Comparison of ENCODE assay signal across 18 cellular contexts in the genomic region with DNA sequence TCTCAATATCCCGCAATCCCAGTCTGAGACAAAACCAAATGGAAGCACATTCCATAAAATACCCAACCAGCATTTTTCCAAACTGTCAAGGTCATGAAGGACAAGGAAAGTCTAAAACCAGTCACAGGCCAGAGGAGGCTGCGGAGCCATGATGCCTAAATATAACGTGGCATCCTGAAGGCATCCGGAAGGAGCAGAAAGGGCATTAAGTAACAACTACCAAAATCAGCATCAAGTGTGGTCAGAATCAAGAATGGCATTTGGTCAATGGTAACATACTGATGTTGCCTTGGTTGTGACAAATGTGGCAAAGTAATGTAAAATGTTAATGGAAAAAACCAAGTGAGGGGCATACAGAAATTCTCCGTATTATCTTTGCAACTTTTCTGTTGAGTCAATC. TPM values are rescaled to one million over a fixed set of nuclear protein-coding genes. Genes with fewer than 3 reads are reported as not detected.
DNase-seq lines count a peak whose midpoint lies in the region; ATAC-seq and TF ChIP-seq lines count a peak whose summit lies in the region.
"Had no signal": no experiment of that assay in that cellular context is flagged by ENCODE, and none has a peak within 500 bp of the region (broad histone marks: within the 10 kb centered on the region; RNA-seq: fewer than 3 reads in every experiment).

No MANE protein-coding gene starts in this region.

- no peak overlapping the region for H2AFZ ChIP-seq in OCI-LY3 (ENCODE audit: low read depth, low read length)

- ATAC-seq in HG03378 (IDR thresholded peaks at IDR 0.05; ENCODE audit: unreplicated experiment): no peak
- ATAC-seq: esophagus mucosa had no signal

- H3K36me3 ChIP-seq in OCI-LY3 (replicated peaks; ENCODE audit: low read depth, low read length): peaks cover 41% of the 10 kb centered on the region
- H3K36me3 ChIP-seq in ovary: no peaks in the 10 kb centered on the region
- H3K36me3 ChIP-seq: transverse colon had no signal

- TF ChIP-seq EP300 in ovary (IDR thresholded peaks at IDR 0.05): no peak

- DNase-seq in activated naive CD8-positive, alpha-beta T cell treated with anti-CD3 and anti-CD28 coated beads for 36 hours: no peak
- DNase-seq in chondrocyte (ENCODE audit: low spot score): no peak
- no peak for DNase-seq in foreskin fibroblast
- no peak for DNase-seq in foreskin melanocyte
- no peak for DNase-seq in ovary
- DNase-seq: activated naive CD4-positive, alpha-beta T cell treated with anti-CD3 and anti-CD28 coated beads, Interleukin-2, amount 10 ng/mL, durations not matched to agents 7 days and 5 days; DMS79 treated with DMSO at 0.1 percent for 48 hours; dorsolateral prefrontal cortex; NCI-H187 treated with DMSO at 0.1 percent for 48 hours; NCI-H345; retina; stimulated activated naive CD4-positive, alpha-beta T cell; transverse colon had no signal

- H3K27ac ChIP-seq in OCI-LY3 (ENCODE audit: low read length) (peak overlapping the region; percentile 94), ovary (no peak overlapping the region)
- H3K27ac ChIP-seq: dorsolateral prefrontal cortex had no signal

- peaks cover 77% of the 10 kb centered on the region for H3K4me1 ChIP-seq in OCI-LY3 (ENCODE audit: low read length)
- peaks cover 10% of the 10 kb centered on the region for H3K4me1 ChIP-seq in ovary (ENCODE audit: insufficient read depth)

- H3K79me2 ChIP-seq in OCI-LY3 (ENCODE audit: low read length): peaks cover 84% of the 10 kb centered on the region

- H3K9ac ChIP-seq in OCI-LY3 (ENCODE audit: low read length): peak overlapping the region; percentile 93; the same call in 1 of the 2 replicates

- no peak overlapping the region for H3K27ac Mint-ChIP-seq in activated naive CD8-positive, alpha-beta T cell
- H3K27ac Mint-ChIP-seq in activated naive CD8-positive, alpha-beta T cell treated with anti-CD3 and anti-CD28 coated beads for 36 hours: no peak overlapping the region
- peak overlapping the region; percentile 1 for H3K27ac Mint-ChIP-seq in chondrocyte (ENCODE audit: unreplicated experiment)
- H3K27ac Mint-ChIP-seq: activated naive CD4-positive, alpha-beta T cell treated with anti-CD3 and anti-CD28 coated beads, Interleukin-2, amount 10 ng/mL, durations not matched to agents 7 days and 5 days had no signal

- H3K4me3 ChIP-seq in OCI-LY3 (ENCODE audit: low read length) (peak overlapping the region; percentile 60), foreskin fibroblast (ENCODE audit: low read depth in 1 of 2, low read length in 2 of 2) (no peak overlapping the region), ovary (no peak overlapping the region)
- H3K4me3 ChIP-seq: dorsolateral prefrontal cortex, transverse colon had no signal

- H3K4me3 Mint-ChIP-seq in activated naive CD8-positive, alpha-beta T cell: peak overlapping the region; percentile 41
- H3K4me3 Mint-ChIP-seq in activated naive CD8-positive, alpha-beta T cell treated with anti-CD3 and anti-CD28 coated beads for 36 hours: no peak overlapping the region
- H3K4me3 Mint-ChIP-seq in chondrocyte (ENCODE audit: unreplicated experiment): no peak overlapping the region
- H3K4me3 Mint-ChIP-seq: activated naive CD4-positive, alpha-beta T cell treated with anti-CD3 and anti-CD28 coated beads, Interleukin-2, amount 10 ng/mL, durations not matched to agents 7 days and 5 days had no signal

- H3K27me3 ChIP-seq in OCI-LY3 (ENCODE audit: low read depth, low read length) (no peaks in the 10 kb centered on the region), ovary (no peaks in the 10 kb centered on the region)
- H3K27me3 ChIP-seq: dorsolateral prefrontal cortex, transverse colon had no signal

- no peaks in the 10 kb centered on the region for H3K27me3 Mint-ChIP-seq in activated naive CD8-positive, alpha-beta T cell
- peaks cover 10% of the 10 kb centered on the region for H3K27me3 Mint-ChIP-seq in activated naive CD8-positive, alpha-beta T cell treated with anti-CD3 and anti-CD28 coated beads for 36 hours
- H3K27me3 Mint-ChIP-seq in chondrocyte (ENCODE audit: low read depth): no peaks in the 10 kb centered on the region

- WGBS in ovary, 3 donors: 85 to 93% (median 88%) methylated on average over 5 of the region's 5 CpGs

- no peak for TF ChIP-seq POLR2A in ovary (IDR thresholded peaks at IDR 0.05)

- intact Hi-C loops in ovary (cut with DNase I): no loop called here

- H3K4me1 Mint-ChIP-seq in activated naive CD8-positive, alpha-beta T cell (ENCODE audit: low read depth): peaks cover 48% of the 10 kb centered on the region
- H3K4me1 Mint-ChIP-seq in activated naive CD8-positive, alpha-beta T cell treated with anti-CD3 and anti-CD28 coated beads for 36 hours: peaks cover 47% of the 10 kb centered on the region
- peaks cover 42% of the 10 kb centered on the region for H3K4me1 Mint-ChIP-seq in chondrocyte (ENCODE audit: low read depth)

- no peaks in the 10 kb centered on the region for H3K9me3 Mint-ChIP-seq in activated naive CD8-positive, alpha-beta T cell (ENCODE audit: low read depth)
- H3K9me3 Mint-ChIP-seq in activated naive CD8-positive, alpha-beta T cell treated with anti-CD3 and anti-CD28 coated beads for 36 hours: peaks cover 5% of the 10 kb centered on the region
- H3K9me3 Mint-ChIP-seq in chondrocyte (ENCODE audit: low read depth): no peaks in the 10 kb centered on the region

- 0 out of 2 replicates have a peak, but pooled peaks cover 3% of the 10 kb centered on the region for H3K9me3 ChIP-seq in OCI-LY3 (ENCODE audit: insufficient read depth, low read length)
- no peaks in the 10 kb centered on the region for H3K9me3 ChIP-seq in ovary
- H3K9me3 ChIP-seq: transverse colon had no signal

- H4K20me1 ChIP-seq in OCI-LY3 (ENCODE audit: insufficient read depth, low read length): peaks cover 11% of the 10 kb centered on the region

- TF ChIP-seq CTCF in OCI-LY3 (IDR thresholded peaks at IDR 0.05; ENCODE audit: low read depth, low read length) (no peak), chondrocyte (IDR thresholded peaks at IDR 0.05) (no peak), foreskin fibroblast (IDR thresholded peaks at IDR 0.05; ENCODE audit: low read depth, low read length) (no peak), ovary (IDR thresholded peaks at IDR 0.05) (no peak)

- peak overlapping the region; percentile 87 for H3K4me2 ChIP-seq in OCI-LY3 (ENCODE audit: low read length)

- H3K36me3 Mint-ChIP-seq in activated naive CD8-positive, alpha-beta T cell: peaks cover 10% of the 10 kb centered on the region
- peaks cover 52% of the 10 kb centered on the region for H3K36me3 Mint-ChIP-seq in activated naive CD8-positive, alpha-beta T cell treated with anti-CD3 and anti-CD28 coated beads for 36 hours
- peaks cover 15% of the 10 kb centered on the region for H3K36me3 Mint-ChIP-seq in chondrocyte (ENCODE audit: low read depth)

RNA-seq across cellular contexts. Expression of a gene that starts 3.5 kb away (rescaled TPM):
- 10 to 100 TPM; 23.4 to 25.4 TPM for total RNA-seq in activated naive CD8-positive, alpha-beta T cell treated with anti-CD3 and anti-CD28 coated beads for 36 hours
- total RNA-seq in chondrocyte (16.7 to 53.4 TPM (median 53.3 TPM) in 3 replicates), ovary (10 to 100 TPM in 5 of 7 donors, 1 to 10 TPM in 2; 4.3 to 23.5 (median 16.0) TPM)
- polyA plus RNA-seq in ovary: 10 to 100 TPM; 17.3 to 20.1 TPM

RNA-seq across cellular contexts. Expression of a gene that starts 3.8 kb away (rescaled TPM):
- 100 to 1,000 TPM; 164 to 179 TPM for total RNA-seq in activated naive CD8-positive, alpha-beta T cell treated with anti-CD3 and anti-CD28 coated beads for 36 hours
- total RNA-seq in chondrocyte: 41.0 to 50.5 TPM (median 44.7 TPM) in 3 replicates
- total RNA-seq in ovary: 10 to 100 TPM; 18.7 to 47.7 (median 38.5) TPM
- polyA plus RNA-seq in ovary: 10 to 100 TPM; 19.0 to 27.3 TPM

RNA-seq across cellular contexts. Expression of a gene that starts 28.8 kb away (rescaled TPM):
- total RNA-seq in activated naive CD8-positive, alpha-beta T cell treated with anti-CD3 and anti-CD28 coated beads for 36 hours: 1 to 10 TPM; 2.3 to 2.9 TPM
- total RNA-seq in chondrocyte (0.17 TPM in 1 of 3 replicates, not detected in the others), ovary (1 to 10 TPM in 4 of 7 donors, under 1 TPM in 2, not detected in 1; 0.24 to 4.3 (median 1.3) TPM)
- polyA plus RNA-seq in ovary: under 1 TPM; 0.35 to 0.43 TPM
- total RNA-seq: esophagus mucosa had no signal

RNA-seq across cellular contexts. Expression of a gene that starts 35.5 kb away (rescaled TPM):
- not detected for total RNA-seq in activated naive CD8-positive, alpha-beta T cell treated with anti-CD3 and anti-CD28 coated beads for 36 hours
- not detected in 3 replicates for total RNA-seq in chondrocyte
- 100 to 1,000 TPM in 1 of 7 donors, 10 to 100 TPM in 6; 44.0 to 117 (median 77.6) TPM for total RNA-seq in ovary
- 100 to 1,000 TPM in 1 of 2 donors, 10 to 100 TPM in 1; 43.3 to 113 TPM for polyA plus RNA-seq in ovary
- total RNA-seq: esophagus mucosa, H1 had no signal

RNA-seq across cellular contexts. Expression of a gene that starts 48.0 kb away (rescaled TPM):
- total RNA-seq in activated naive CD8-positive, alpha-beta T cell treated with anti-CD3 and anti-CD28 coated beads for 36 hours: 10 to 100 TPM; 22.6 to 24.0 TPM
- 36.3 to 45.3 TPM (median 44.8 TPM) in 3 replicates for total RNA-seq in chondrocyte
- total RNA-seq in ovary: 10 to 100 TPM; 23.1 to 77.5 (median 49.8) TPM
- 10 to 100 TPM; 41.3 to 66.9 TPM for polyA plus RNA-seq in ovary
